In genomic region chr14:58299665-58300202, GRCh38 we compare ENCODE assay signal across 8 cellular contexts. TPM values are rescaled to one million over a fixed set of nuclear protein-coding genes. Genes with fewer than 3 reads are reported as not detected.
A peak's percentile ranks its signal among the peaks of the same experiment; 100 is the strongest.
DNase-seq lines count a peak whose midpoint lies in the region; ATAC-seq, FAIRE-seq and TF ChIP-seq lines count a peak whose summit lies in the region.

No MANE protein-coding gene starts in this region.

- peaks cover 3 to 7% of the 10 kb centered on the region in 2 donors for H3K36me3 ChIP-seq in small intestine (ENCODE audit: control insufficient read depth in 2 of 2, insufficient read depth in 2 of 2, low read length in 2 of 2)

- H3K9me3 ChIP-seq in iPS-18c (ENCODE audit: control insufficient read depth, insufficient read depth, low read length), result peaks cover 4% of the 10 kb centered on the region
- no peaks in the 10 kb centered on the region for H3K9me3 ChIP-seq in small intestine (ENCODE audit: control insufficient read depth, low read depth)

- in situ Hi-C loops in Caki2 (cut with HindIII; ENCODE audit: low pct_unique_long_range_greater_than_20kb, low sequenced_read_pairs), result no loop called here

- peaks cover 37% of the 10 kb centered on the region for H3K4me1 Mint-ChIP-seq in activated naive CD8-positive, alpha-beta T cell treated with anti-CD3 and anti-CD28 coated beads, Interleukin-2, amount 50 U/mL, for 24 hours

- no peak for TF ChIP-seq RAD21 in Ishikawa (IDR thresholded peaks at IDR 0.05; ENCODE audit: low read depth)

- no peak for ATAC-seq in activated naive CD8-positive, alpha-beta T cell treated with anti-CD3 and anti-CD28 coated beads, Interleukin-2, amount 50 U/mL, for 24 hours
- ATAC-seq in GM21423 (IDR thresholded peaks at IDR 0.05; ENCODE audit: unreplicated experiment) (no peak), HG03442 (IDR thresholded peaks at IDR 0.05; ENCODE audit: unreplicated experiment) (no peak)

- 1% methylated on average over 15 of the region's 15 CpGs for WGBS in small intestine, 3 donors

- no peaks in the 10 kb centered on the region for H3K9me3 Mint-ChIP-seq in activated naive CD8-positive, alpha-beta T cell treated with anti-CD3 and anti-CD28 coated beads, Interleukin-2, amount 50 U/mL, for 24 hours

- peak overlapping the region; percentile 93 for H3K4me3 Mint-ChIP-seq in activated naive CD8-positive, alpha-beta T cell treated with anti-CD3 and anti-CD28 coated beads, Interleukin-2, amount 50 U/mL, for 24 hours

- peak overlapping the region; percentile 88 to 99 for H3K27ac ChIP-seq in small intestine (ENCODE audit: low read depth in 1 of 2, low read length in 1 of 2)

- peak overlapping the region; percentile 88 for H3K27ac Mint-ChIP-seq in activated naive CD8-positive, alpha-beta T cell treated with anti-CD3 and anti-CD28 coated beads, Interleukin-2, amount 50 U/mL, for 24 hours

- DNase-seq in Caki2 (ENCODE audit: low read depth) (peak; percentile 14), small intestine (no peak), cerebellar nuclear complex (lab: John Stamatoyannopoulos, UW) (no peak)
- peak; percentile 14 for DNase-seq in activated naive CD8-positive, alpha-beta T cell treated with anti-CD3 and anti-CD28 coated beads, Interleukin-2, amount 50 U/mL, for 24 hours

- H3K4me3 ChIP-seq in iPS-18c (ENCODE audit: insufficient read depth, low read depth, low read length), result peak overlapping the region; percentile 76
- H3K4me3 ChIP-seq in small intestine (ENCODE audit: low read depth in 1 of 2, low read length in 2 of 2), result peak overlapping the region; percentile 97 to 100

- H3K36me3 Mint-ChIP-seq in activated naive CD8-positive, alpha-beta T cell treated with anti-CD3 and anti-CD28 coated beads, Interleukin-2, amount 50 U/mL, for 24 hours (ENCODE audit: low read depth), result peaks cover 17% of the 10 kb centered on the region

- FAIRE-seq in small intestine (lab: Jason Lieb, UNC), result no peak

- no peaks in the 10 kb centered on the region for H3K27me3 ChIP-seq in small intestine (ENCODE audit: control insufficient read depth in 2 of 2, insufficient read depth in 2 of 2, low read length in 2 of 2)

- TF ChIP-seq EP300 in Ishikawa (IDR thresholded peaks at IDR 0.05; ENCODE audit: borderline replicate concordance), result no peak

- H3K27me3 Mint-ChIP-seq in activated naive CD8-positive, alpha-beta T cell treated with anti-CD3 and anti-CD28 coated beads, Interleukin-2, amount 50 U/mL, for 24 hours, result no peaks in the 10 kb centered on the region

- H3K4me1 ChIP-seq in small intestine (ENCODE audit: control insufficient read depth in 2 of 2, insufficient read depth in 1 of 2, low read depth in 1 of 2, low read length in 1 of 2), result no peaks in the 10 kb centered on the region

TF ChIP-seq in Ishikawa, 13 proteins besides CTCF, POLR2A, EP300 and RAD21:
- TF ChIP-seq CEBPB (IDR thresholded peaks at IDR 0.05) (no peak), MAX (IDR thresholded peaks at IDR 0.05) (0 out of 2 replicates have a peak, but pooled peaks have one; percentile 13), TAF1 (IDR thresholded peaks at IDR 0.05; ENCODE audit: low read depth) (no peak), EGR1 (IDR thresholded peaks at IDR 0.05) (no peak)
TF ChIP-seq in Ishikawa: peak in this region for 1.

RNA-seq across cellular contexts. Expression of gene ARID4A, which starts 1.4 kb away (rescaled TPM):
- 1.8 and 2.1 TPM in 2 replicates for total RNA-seq in Caki2 (2014; rRNA removed; shearing (Covaris generic); ENCODE audit: low replicate concordance)
- polyA plus RNA-seq in small intestine, result 1 to 10 TPM; 5.5 to 8.7 (median 6.2) TPM

RNA-seq across cellular contexts. Expression of gene PSMA3, which starts 55.1 kb away (rescaled TPM):
- total RNA-seq in Caki2 (2014; rRNA removed; shearing (Covaris generic); ENCODE audit: low replicate concordance), result 135 and 171 TPM in 2 replicates
- polyA plus RNA-seq in small intestine, result 100 to 1,000 TPM; 166 to 206 (median 175) TPM

Comparison
In these comparisons a context has a peak if more than half of its experiments do, and no peak if none do; other contexts are left out.
1. DNase-seq: peak in Caki2 (single experiment) and activated naive CD8-positive, alpha-beta T cell treated with anti-CD3 and anti-CD28 coated beads, Interleukin-2, amount 50 U/mL, for 24 hours (single experiment); none in small intestine (single experiment) and cerebellar nuclear complex (0 of 2).